In genomic region chr9:83429229-83429628, GRCh38 we compare ENCODE assay signal across 1 cellular context.
TF ChIP-seq lines count a peak whose summit lies in the region.

No MANE protein-coding gene starts in this region.

TF ChIP-seq in HepG2, 621 proteins besides CTCF, POLR2A, EP300 and RAD21 (continued from another document and continues in another):
- TF ChIP-seq, protein P1, sequence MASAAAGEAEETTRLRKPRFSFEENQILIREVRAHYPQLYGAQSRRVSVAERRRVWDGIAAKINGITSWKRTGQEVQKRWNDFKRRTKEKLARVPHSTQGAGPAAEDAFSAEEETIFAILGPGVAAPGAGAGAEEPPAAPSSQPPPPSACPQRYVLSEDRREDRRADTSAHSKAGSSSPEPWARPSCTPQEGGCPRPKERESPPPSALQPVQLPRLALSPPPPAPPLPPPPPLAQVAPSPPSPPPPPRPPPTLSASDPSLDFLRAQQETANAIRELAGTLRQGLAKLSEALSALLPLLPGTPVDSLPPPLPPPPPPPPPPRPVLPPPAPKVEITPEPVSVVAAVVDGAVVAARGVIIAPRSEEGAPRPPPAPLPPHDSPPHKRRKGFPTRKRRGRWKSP (CRISPR knock-in tag; IDR thresholded peaks at IDR 0.05) = no peak
- TF ChIP-seq IKZF1 (IDR thresholded peaks at IDR 0.05) (no peak), SP140L (CRISPR knock-in tag; IDR thresholded peaks at IDR 0.05; ENCODE audit: borderline replicate concordance) (no peak), KAT2B (IDR thresholded peaks at IDR 0.05; ENCODE audit: borderline replicate concordance, low read depth, low read length) (no peak), BRCA1 (CRISPR knock-in tag; IDR thresholded peaks at IDR 0.05) (no peak), NFIB (CRISPR knock-in tag; IDR thresholded peaks at IDR 0.05; ENCODE audit: borderline replicate concordance) (no peak), RXRB (CRISPR knock-in tag; IDR thresholded peaks at IDR 0.05; ENCODE audit: borderline replicate concordance) (peak; percentile 59; the same call in 1 of the 2 replicates), ZNF343 (CRISPR knock-in tag; IDR thresholded peaks at IDR 0.05) (no peak), ARID3A (IDR thresholded peaks at IDR 0.05; ENCODE audit: low read depth, low read length) (peak; percentile 58; the same call in 1 of the 2 replicates), CEBPB (IDR thresholded peaks at IDR 0.05; ENCODE audit: borderline replicate concordance, low read depth, low read length) (no peak), HNF4A (CRISPR knock-in tag; IDR thresholded peaks at IDR 0.05) (peak; percentile 70), CSRNP1 (CRISPR knock-in tag; IDR thresholded peaks at IDR 0.05) (no peak), TSC22D2 (CRISPR knock-in tag; IDR thresholded peaks at IDR 0.05; ENCODE audit: borderline replicate concordance) (0 out of 2 replicates have a peak, but pooled peaks have one; percentile 31), ATF7 (IDR thresholded peaks at IDR 0.05) (no peak), ATF7 (CRISPR knock-in tag; IDR thresholded peaks at IDR 0.05) (no peak), MAFF (IDR thresholded peaks at IDR 0.05; ENCODE audit: low read depth, low read length) (no peak), TEAD3 (CRISPR knock-in tag; optimal IDR thresholded peaks at IDR 0.05; ENCODE audit: borderline replicate concordance) (peak; percentile 28), CENPT (CRISPR knock-in tag; IDR thresholded peaks at IDR 0.05; ENCODE audit: low read depth) (no peak), ZNF34 (CRISPR knock-in tag; IDR thresholded peaks at IDR 0.05; ENCODE audit: borderline replicate concordance) (no peak), ZNF629 (CRISPR knock-in tag; conservative IDR thresholded peaks at IDR 0.05) (no peak), GPN1 (CRISPR knock-in tag; IDR thresholded peaks at IDR 0.05; ENCODE audit: borderline replicate concordance) (no peak), ZNF773 (CRISPR knock-in tag; IDR thresholded peaks at IDR 0.05; ENCODE audit: borderline replicate concordance) (no peak), DBP (CRISPR knock-in tag; IDR thresholded peaks at IDR 0.05; ENCODE audit: not compliant biosample characterization) (no peak), SNAPC2 (CRISPR knock-in tag; IDR thresholded peaks at IDR 0.05) (no peak), MXD4 (CRISPR knock-in tag; IDR thresholded peaks at IDR 0.05) (no peak), ZFX (CRISPR knock-in tag; IDR thresholded peaks at IDR 0.05; ENCODE audit: low read depth) (no peak), TAF15 (IDR thresholded peaks at IDR 0.05; ENCODE audit: low read depth, low read length, poor library complexity, severe bottlenecking) (no peak), KDM1A (CRISPR knock-in tag; IDR thresholded peaks at IDR 0.05) (0 out of 2 replicates have a peak, but pooled peaks have one; percentile 63), DMAP1 (CRISPR knock-in tag; IDR thresholded peaks at IDR 0.05) (no peak), GLI4 (CRISPR knock-in tag; IDR thresholded peaks at IDR 0.05; ENCODE audit: borderline replicate concordance) (no peak), RBAK (CRISPR knock-in tag; IDR thresholded peaks at IDR 0.05) (no peak), ISX (CRISPR knock-in tag; conservative IDR thresholded peaks at IDR 0.05) (no peak), BRD4 (CRISPR knock-in tag; IDR thresholded peaks at IDR 0.05) (no peak), GZF1 (CRISPR knock-in tag; IDR thresholded peaks at IDR 0.05) (no peak), XRCC5 (optimal IDR thresholded peaks at IDR 0.05; ENCODE audit: low read length) (no peak), CEBPG (CRISPR knock-in tag; IDR thresholded peaks at IDR 0.05) (no peak; the same call in 1 of the 2 replicates), ZNF501 (CRISPR knock-in tag; IDR thresholded peaks at IDR 0.05) (no peak), ZNF432 (CRISPR knock-in tag; IDR thresholded peaks at IDR 0.05; ENCODE audit: borderline replicate concordance) (no peak)
- TF ChIP-seq, protein P2, sequence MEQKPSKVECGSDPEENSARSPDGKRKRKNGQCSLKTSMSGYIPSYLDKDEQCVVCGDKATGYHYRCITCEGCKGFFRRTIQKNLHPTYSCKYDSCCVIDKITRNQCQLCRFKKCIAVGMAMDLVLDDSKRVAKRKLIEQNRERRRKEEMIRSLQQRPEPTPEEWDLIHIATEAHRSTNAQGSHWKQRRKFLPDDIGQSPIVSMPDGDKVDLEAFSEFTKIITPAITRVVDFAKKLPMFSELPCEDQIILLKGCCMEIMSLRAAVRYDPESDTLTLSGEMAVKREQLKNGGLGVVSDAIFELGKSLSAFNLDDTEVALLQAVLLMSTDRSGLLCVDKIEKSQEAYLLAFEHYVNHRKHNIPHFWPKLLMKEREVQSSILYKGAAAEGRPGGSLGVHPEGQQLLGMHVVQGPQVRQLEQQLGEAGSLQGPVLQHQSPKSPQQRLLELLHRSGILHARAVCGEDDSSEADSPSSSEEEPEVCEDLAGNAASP (CRISPR knock-in tag; IDR thresholded peaks at IDR 0.05; ENCODE audit: borderline replicate concordance) = 0 out of 2 replicates have a peak, but pooled peaks have one; percentile 15
- TF ChIP-seq, protein P3, sequence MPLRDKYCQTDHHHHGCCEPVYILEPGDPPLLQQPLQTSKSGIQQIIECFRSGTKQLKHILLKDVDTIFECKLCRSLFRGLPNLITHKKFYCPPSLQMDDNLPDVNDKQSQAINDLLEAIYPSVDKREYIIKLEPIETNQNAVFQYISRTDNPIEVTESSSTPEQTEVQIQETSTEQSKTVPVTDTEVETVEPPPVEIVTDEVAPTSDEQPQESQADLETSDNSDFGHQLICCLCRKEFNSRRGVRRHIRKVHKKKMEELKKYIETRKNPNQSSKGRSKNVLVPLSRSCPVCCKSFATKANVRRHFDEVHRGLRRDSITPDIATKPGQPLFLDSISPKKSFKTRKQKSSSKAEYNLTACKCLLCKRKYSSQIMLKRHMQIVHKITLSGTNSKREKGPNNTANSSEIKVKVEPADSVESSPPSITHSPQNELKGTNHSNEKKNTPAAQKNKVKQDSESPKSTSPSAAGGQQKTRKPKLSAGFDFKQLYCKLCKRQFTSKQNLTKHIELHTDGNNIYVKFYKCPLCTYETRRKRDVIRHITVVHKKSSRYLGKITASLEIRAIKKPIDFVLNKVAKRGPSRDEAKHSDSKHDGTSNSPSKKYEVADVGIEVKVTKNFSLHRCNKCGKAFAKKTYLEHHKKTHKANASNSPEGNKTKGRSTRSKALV (CRISPR knock-in tag; IDR thresholded peaks at IDR 0.05) = no peak
- TF ChIP-seq, protein P4, sequence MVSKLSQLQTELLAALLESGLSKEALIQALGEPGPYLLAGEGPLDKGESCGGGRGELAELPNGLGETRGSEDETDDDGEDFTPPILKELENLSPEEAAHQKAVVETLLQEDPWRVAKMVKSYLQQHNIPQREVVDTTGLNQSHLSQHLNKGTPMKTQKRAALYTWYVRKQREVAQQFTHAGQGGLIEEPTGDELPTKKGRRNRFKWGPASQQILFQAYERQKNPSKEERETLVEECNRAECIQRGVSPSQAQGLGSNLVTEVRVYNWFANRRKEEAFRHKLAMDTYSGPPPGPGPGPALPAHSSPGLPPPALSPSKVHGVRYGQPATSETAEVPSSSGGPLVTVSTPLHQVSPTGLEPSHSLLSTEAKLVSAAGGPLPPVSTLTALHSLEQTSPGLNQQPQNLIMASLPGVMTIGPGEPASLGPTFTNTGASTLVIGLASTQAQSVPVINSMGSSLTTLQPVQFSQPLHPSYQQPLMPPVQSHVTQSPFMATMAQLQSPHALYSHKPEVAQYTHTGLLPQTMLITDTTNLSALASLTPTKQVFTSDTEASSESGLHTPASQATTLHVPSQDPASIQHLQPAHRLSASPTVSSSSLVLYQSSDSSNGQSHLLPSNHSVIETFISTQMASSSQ (IDR thresholded peaks at IDR 0.05; ENCODE audit: low read depth) = peak; percentile 97
- TF ChIP-seq, protein P4 (CRISPR knock-in tag; IDR thresholded peaks at IDR 0.05; ENCODE audit: borderline replicate concordance) = peak; percentile 98
- TF ChIP-seq, protein P5, sequence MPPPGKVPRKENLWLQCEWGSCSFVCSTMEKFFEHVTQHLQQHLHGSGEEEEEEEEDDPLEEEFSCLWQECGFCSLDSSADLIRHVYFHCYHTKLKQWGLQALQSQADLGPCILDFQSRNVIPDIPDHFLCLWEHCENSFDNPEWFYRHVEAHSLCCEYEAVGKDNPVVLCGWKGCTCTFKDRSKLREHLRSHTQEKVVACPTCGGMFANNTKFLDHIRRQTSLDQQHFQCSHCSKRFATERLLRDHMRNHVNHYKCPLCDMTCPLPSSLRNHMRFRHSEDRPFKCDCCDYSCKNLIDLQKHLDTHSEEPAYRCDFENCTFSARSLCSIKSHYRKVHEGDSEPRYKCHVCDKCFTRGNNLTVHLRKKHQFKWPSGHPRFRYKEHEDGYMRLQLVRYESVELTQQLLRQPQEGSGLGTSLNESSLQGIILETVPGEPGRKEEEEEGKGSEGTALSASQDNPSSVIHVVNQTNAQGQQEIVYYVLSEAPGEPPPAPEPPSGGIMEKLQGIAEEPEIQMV (CRISPR knock-in tag; IDR thresholded peaks at IDR 0.05; ENCODE audit: low read depth) = no peak
- TF ChIP-seq, protein P6, sequence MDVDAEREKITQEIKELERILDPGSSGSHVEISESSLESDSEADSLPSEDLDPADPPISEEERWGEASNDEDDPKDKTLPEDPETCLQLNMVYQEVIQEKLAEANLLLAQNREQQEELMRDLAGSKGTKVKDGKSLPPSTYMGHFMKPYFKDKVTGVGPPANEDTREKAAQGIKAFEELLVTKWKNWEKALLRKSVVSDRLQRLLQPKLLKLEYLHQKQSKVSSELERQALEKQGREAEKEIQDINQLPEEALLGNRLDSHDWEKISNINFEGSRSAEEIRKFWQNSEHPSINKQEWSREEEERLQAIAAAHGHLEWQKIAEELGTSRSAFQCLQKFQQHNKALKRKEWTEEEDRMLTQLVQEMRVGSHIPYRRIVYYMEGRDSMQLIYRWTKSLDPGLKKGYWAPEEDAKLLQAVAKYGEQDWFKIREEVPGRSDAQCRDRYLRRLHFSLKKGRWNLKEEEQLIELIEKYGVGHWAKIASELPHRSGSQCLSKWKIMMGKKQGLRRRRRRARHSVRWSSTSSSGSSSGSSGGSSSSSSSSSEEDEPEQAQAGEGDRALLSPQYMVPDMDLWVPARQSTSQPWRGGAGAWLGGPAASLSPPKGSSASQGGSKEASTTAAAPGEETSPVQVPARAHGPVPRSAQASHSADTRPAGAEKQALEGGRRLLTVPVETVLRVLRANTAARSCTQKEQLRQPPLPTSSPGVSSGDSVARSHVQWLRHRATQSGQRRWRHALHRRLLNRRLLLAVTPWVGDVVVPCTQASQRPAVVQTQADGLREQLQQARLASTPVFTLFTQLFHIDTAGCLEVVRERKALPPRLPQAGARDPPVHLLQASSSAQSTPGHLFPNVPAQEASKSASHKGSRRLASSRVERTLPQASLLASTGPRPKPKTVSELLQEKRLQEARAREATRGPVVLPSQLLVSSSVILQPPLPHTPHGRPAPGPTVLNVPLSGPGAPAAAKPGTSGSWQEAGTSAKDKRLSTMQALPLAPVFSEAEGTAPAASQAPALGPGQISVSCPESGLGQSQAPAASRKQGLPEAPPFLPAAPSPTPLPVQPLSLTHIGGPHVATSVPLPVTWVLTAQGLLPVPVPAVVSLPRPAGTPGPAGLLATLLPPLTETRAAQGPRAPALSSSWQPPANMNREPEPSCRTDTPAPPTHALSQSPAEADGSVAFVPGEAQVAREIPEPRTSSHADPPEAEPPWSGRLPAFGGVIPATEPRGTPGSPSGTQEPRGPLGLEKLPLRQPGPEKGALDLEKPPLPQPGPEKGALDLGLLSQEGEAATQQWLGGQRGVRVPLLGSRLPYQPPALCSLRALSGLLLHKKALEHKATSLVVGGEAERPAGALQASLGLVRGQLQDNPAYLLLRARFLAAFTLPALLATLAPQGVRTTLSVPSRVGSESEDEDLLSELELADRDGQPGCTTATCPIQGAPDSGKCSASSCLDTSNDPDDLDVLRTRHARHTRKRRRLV (CRISPR knock-in tag; IDR thresholded peaks at IDR 0.05) = no peak
